ENCODE assay signal across 19 cellular contexts in the genomic region with DNA sequence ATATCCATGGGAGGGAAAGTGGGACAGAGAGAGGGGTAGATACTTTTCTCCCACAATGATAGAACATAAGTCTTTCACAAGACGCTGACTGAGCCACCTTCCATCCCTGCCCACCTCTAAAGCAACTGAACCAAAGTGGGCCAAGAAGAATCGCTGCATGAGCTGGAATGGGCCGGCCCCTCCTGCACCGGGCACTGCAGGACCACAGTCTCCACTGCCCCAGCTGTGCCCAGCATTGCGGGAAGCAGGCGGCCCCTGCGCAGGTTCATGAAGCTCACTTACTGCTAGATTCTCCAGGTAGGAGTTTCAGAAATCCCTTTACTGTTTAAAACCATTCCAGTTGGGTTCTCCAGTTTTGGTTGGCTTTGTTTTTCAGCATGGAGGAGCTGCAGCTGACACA. TPM values are rescaled to one million over a fixed set of nuclear protein-coding genes. Genes with fewer than 3 reads are reported as not detected.
A peak's percentile ranks its signal among the peaks of the same experiment; 100 is the strongest.
DNase-seq lines count a peak whose midpoint lies in the region; ATAC-seq and TF ChIP-seq lines count a peak whose summit lies in the region.
"Had no signal": no experiment of that assay in that cellular context is flagged by ENCODE, and none has a peak within 500 bp of the region (broad histone marks: within the 10 kb centered on the region; RNA-seq: fewer than 3 reads in every experiment).

No MANE protein-coding gene starts in this region.

- H3K27me3 Mint-ChIP-seq in activated CD8-positive, alpha-beta memory T cell treated with anti-CD3 and anti-CD28 coated beads, Interleukin-2, amount 10 ng/mL, durations not matched to agents 7 days and 5 days, result peaks cover 6% of the 10 kb centered on the region
- peaks cover 27% of the 10 kb centered on the region for H3K27me3 Mint-ChIP-seq in osteocyte (ENCODE audit: unreplicated experiment)

- ATAC-seq in activated CD8-positive, alpha-beta memory T cell treated with anti-CD3 and anti-CD28 coated beads, Interleukin-2, amount 10 ng/mL, durations not matched to agents 7 days and 5 days, result no peak
- ATAC-seq: CD8-positive, alpha-beta T cell had no signal

- TF ChIP-seq CTCF in lower leg skin (IDR thresholded peaks at IDR 0.05) (no peak), osteocyte (IDR thresholded peaks at IDR 0.05) (no peak)

- H3K27ac Mint-ChIP-seq in activated CD8-positive, alpha-beta memory T cell treated with anti-CD3 and anti-CD28 coated beads, Interleukin-2, amount 10 ng/mL, durations not matched to agents 7 days and 5 days, result no peak overlapping the region
- H3K27ac Mint-ChIP-seq in osteocyte (ENCODE audit: unreplicated experiment), result no peak overlapping the region
- H3K27ac Mint-ChIP-seq: B cell; CD8-positive, alpha-beta T cell had no signal

- no peak overlapping the region for H3K4me3 Mint-ChIP-seq in activated CD8-positive, alpha-beta memory T cell treated with anti-CD3 and anti-CD28 coated beads, Interleukin-2, amount 10 ng/mL, durations not matched to agents 7 days and 5 days
- no peak overlapping the region for H3K4me3 Mint-ChIP-seq in osteocyte (ENCODE audit: unreplicated experiment)
- H3K4me3 Mint-ChIP-seq: B cell; CD8-positive, alpha-beta T cell had no signal

- H3K4me1 Mint-ChIP-seq in activated CD8-positive, alpha-beta memory T cell treated with anti-CD3 and anti-CD28 coated beads, Interleukin-2, amount 10 ng/mL, durations not matched to agents 7 days and 5 days, result peaks cover 12% of the 10 kb centered on the region
- H3K4me1 Mint-ChIP-seq in osteocyte (ENCODE audit: unreplicated experiment), result peaks cover 11% of the 10 kb centered on the region
- H3K4me1 Mint-ChIP-seq: B cell had no signal

- H3K4me3 ChIP-seq in lower leg skin (ENCODE audit: low read depth, poor library complexity, severe bottlenecking), result no peak overlapping the region
- H3K4me3 ChIP-seq: BLaER1 treated with 17β-estradiol and CSF1 and Interleukin-3, amounts not matched to agents 10 nM and 100 nM; GM23248; HAP-1 had no signal

- no peaks in the 10 kb centered on the region for H3K36me3 Mint-ChIP-seq in activated CD8-positive, alpha-beta memory T cell treated with anti-CD3 and anti-CD28 coated beads, Interleukin-2, amount 10 ng/mL, durations not matched to agents 7 days and 5 days
- H3K36me3 Mint-ChIP-seq in osteocyte (ENCODE audit: unreplicated experiment), result no peaks in the 10 kb centered on the region
- H3K36me3 Mint-ChIP-seq: CD8-positive, alpha-beta T cell had no signal

- intact Hi-C loops in lower leg skin (cut with DNase I; ENCODE audit: low total_unique reads), result loop anchor here (10.0 kb wide), 1 partner anchor 982 kb away; no protein-coding TSS in a partner anchor

- DNase-seq in activated CD8-positive, alpha-beta memory T cell treated with anti-CD3 and anti-CD28 coated beads, Interleukin-2, amount 10 ng/mL, durations not matched to agents 7 days and 5 days, result peak; percentile 34
- DNase-seq in activated CD8-positive, alpha-beta memory T cell treated with anti-CD3 and anti-CD28 coated beads, Interleukin-2, amount 50 U/mL, for 48 hours, result no peak
- DNase-seq in lower leg skin (ENCODE audit: low spot score in 2 of 2), result peak; percentile 2 to 72
- peak; percentile 77 for DNase-seq in osteocyte (ENCODE audit: extremely low spot score, unreplicated experiment)
- DNase-seq in OCI-M2 (lab: John Stamatoyannopoulos, UW; ENCODE audit: unreplicated experiment), result no peak
- DNase-seq in effector CD4-positive, alpha-beta T cell, result no peak
- no peak for DNase-seq in NCI-H748 treated with DMSO at 0.1 percent for 48 hours (lab: John Stamatoyannopoulos, UW)
- DNase-seq: Calu3, DMS53, DND-41, EL, GM23248 had no signal

- CTCF ChIA-PET in activated CD8-positive, alpha-beta memory T cell treated with anti-CD3 and anti-CD28 coated beads, Interleukin-2, amount 10 ng/mL, durations not matched to agents 7 days and 5 days (lab: Charles Lee), result interaction anchor here (1.2 to 1.6 kb wide), 4 partner anchors 15 to 133 kb away, joined by 3 to 7 read pairs (median 4); no protein-coding TSS in a partner anchor

- no peak for TF ChIP-seq POLR2A in lower leg skin (IDR thresholded peaks at IDR 0.05)

- 91 to 92% methylated on average over 7 of the region's 7 CpGs for WGBS in lower leg skin, 2 donors

- no peaks in the 10 kb centered on the region for H3K9me3 Mint-ChIP-seq in activated CD8-positive, alpha-beta memory T cell treated with anti-CD3 and anti-CD28 coated beads, Interleukin-2, amount 10 ng/mL, durations not matched to agents 7 days and 5 days (ENCODE audit: low read depth)
- H3K9me3 Mint-ChIP-seq in osteocyte (ENCODE audit: unreplicated experiment), result no peaks in the 10 kb centered on the region
- H3K9me3 Mint-ChIP-seq: CD8-positive, alpha-beta T cell had no signal

RNA-seq across cellular contexts. Expression of a gene that starts 32.0 kb away (rescaled TPM):
- 100 to 1,000 TPM; 177 to 202 TPM for total RNA-seq in activated CD8-positive, alpha-beta memory T cell treated with anti-CD3 and anti-CD28 coated beads, Interleukin-2, amount 10 ng/mL, durations not matched to agents 7 days and 5 days
- total RNA-seq in lower leg skin, result 1 to 10 TPM in 3 of 4 donors, under 1 TPM in 1; 0.42 to 5.1 (median 1.2) TPM
- total RNA-seq in osteocyte, result not detected in 2 replicates
- total RNA-seq: A172, Calu3, G401, GM23248, HT-29 had no signal

Comparison
In these comparisons a context has a peak if more than half of its experiments do, and no peak if none do; other contexts are left out.
1. DNase-seq: peak in activated CD8-positive, alpha-beta memory T cell treated with anti-CD3 and anti-CD28 coated beads, Interleukin-2, amount 10 ng/mL, durations not matched to agents 7 days and 5 days (single experiment), lower leg skin (2 of 2) and osteocyte (single experiment); none in activated CD8-positive, alpha-beta memory T cell treated with anti-CD3 and anti-CD28 coated beads, Interleukin-2, amount 50 U/mL, for 48 hours (single experiment), OCI-M2 (single experiment), effector CD4-positive, alpha-beta T cell (single experiment) and NCI-H748 treated with DMSO at 0.1 percent for 48 hours (single experiment).
2. RNA of a gene that starts 32.0 kb away (total RNA-seq): 177 to 202 TPM in activated CD8-positive, alpha-beta memory T cell treated with anti-CD3 and anti-CD28 coated beads, Interleukin-2, amount 10 ng/mL, durations not matched to agents 7 days and 5 days; 0.42 to 5.1 TPM in lower leg skin and not detected in osteocyte; every median in the first group is over 10 times any median in the second.